Comparison of ENCODE assay signal across 8 cellular contexts in genomic region chr6:110170081-110170480, GRCh38.
"Had no signal": no experiment of that assay in that cellular context is flagged by ENCODE, and none has a peak within 500 bp of the region (broad histone marks: within the 10 kb centered on the region; RNA-seq: fewer than 3 reads in every experiment).

No MANE protein-coding gene starts in this region.

- ATAC-seq: HepG2, K562 had no signal

- FAIRE-seq: HepG2, HTR-8/SVneo, K562 had no signal

- H3K4me1 Mint-ChIP-seq: IgD-negative memory B cell had no signal

- H3K27ac ChIP-seq: HL-60 had no signal

- H3K4me3 ChIP-seq: K562 had no signal

- H3K4me3 Mint-ChIP-seq: IgD-negative memory B cell had no signal

- H3K36me3 Mint-ChIP-seq: IgD-negative memory B cell had no signal

- H3K9me3 Mint-ChIP-seq: IgD-negative memory B cell had no signal

- H3K27me3 Mint-ChIP-seq: IgD-negative memory B cell had no signal

- DNase-seq: IMR-90, KBM-7, KG1 had no signal

- H3K27ac Mint-ChIP-seq: IgD-negative memory B cell had no signal
